Comparison of ENCODE assay signal across 16 cellular contexts in genomic region chr7:41005381-41005901, GRCh38.
DNase-seq lines count a peak whose midpoint lies in the region; ATAC-seq, FAIRE-seq and TF ChIP-seq lines count a peak whose summit lies in the region.
"Had no signal": no experiment of that assay in that cellular context is flagged by ENCODE, and none has a peak within 500 bp of the region (broad histone marks: within the 10 kb centered on the region; RNA-seq: fewer than 3 reads in every experiment).

No MANE protein-coding gene starts in this region.

- peak overlapping the region; percentile 11 for H3K4me2 ChIP-seq in astrocyte (ENCODE audit: low read length)

- H3K27me3 ChIP-seq in astrocyte (ENCODE audit: insufficient read depth, low read length) (no peaks in the 10 kb centered on the region), heart right ventricle (no peaks in the 10 kb centered on the region)
- H3K27me3 ChIP-seq: pancreas had no signal

- H3K27me3 Mint-ChIP-seq in astrocyte (ENCODE audit: low read depth, unreplicated experiment) = no peaks in the 10 kb centered on the region
- H3K27me3 Mint-ChIP-seq in activated naive CD4-positive, alpha-beta T cell treated with anti-CD3 and anti-CD28 coated beads, Interleukin-2, amount 10 ng/mL, durations not matched to agents 7 days and 5 days = no peaks in the 10 kb centered on the region

- H3K9me3 ChIP-seq in astrocyte (ENCODE audit: insufficient read depth, low read depth, low read length) (no peaks in the 10 kb centered on the region), heart right ventricle (no peaks in the 10 kb centered on the region)
- H3K9me3 ChIP-seq: pancreas had no signal

- H3K36me3 ChIP-seq in astrocyte (ENCODE audit: insufficient read depth, low read length) = no peaks in the 10 kb centered on the region
- H3K36me3 ChIP-seq in heart right ventricle = no peaks in the 10 kb centered on the region
- H3K36me3 ChIP-seq: pancreas had no signal

- TF ChIP-seq CTCF in astrocyte (IDR thresholded peaks at IDR 0.05; ENCODE audit: insufficient read depth, low read depth, low read length) = no peak
- TF ChIP-seq CTCF in heart right ventricle (IDR thresholded peaks at IDR 0.05) = no peak
- no peak for TF ChIP-seq CTCF in GM20000 (IDR thresholded peaks at IDR 0.05; ENCODE audit: extremely low read depth, missing control alignments)

- DNase-seq in Right ventricle myocardium superior (no peak), cardiac septum (ENCODE audit: low spot score) (no peak), astrocyte (ENCODE audit: low read depth) (peak; percentile 96), heart right ventricle (peak in 1 of 2 donors; percentile 29), GM20000 (ENCODE audit: low spot score) (no peak), NCI-H1930 (lab: John Stamatoyannopoulos, UW) (no peak), NCI-H1694 treated with DMSO at 0.1 percent for 48 hours (lab: John Stamatoyannopoulos, UW) (no peak)
- no peak for DNase-seq in activated naive CD4-positive, alpha-beta T cell treated with anti-CD3 and anti-CD28 coated beads, Interleukin-2, amount 10 ng/mL, durations not matched to agents 7 days and 5 days
- DNase-seq: ACHN; activated CD4-positive, CD25-positive, alpha-beta regulatory T cell treated with anti-CD3 and anti-CD28 coated beads, Interleukin-2, amount 50 U/mL, for 72 hours; activated T-cell treated with anti-CD3 and anti-CD28 coated beads, Interleukin-2, amount 50 U/mL, for 72 hours; caudate nucleus; Karpas-422; NCI-H2227 treated with DMSO at 0.1 percent for 48 hours; pancreas; stimulated activated CD4-positive, alpha-beta T cell treated with anti-CD3 and anti-CD28 coated beads, Interleukin-4, amount 100 ng/mL, for 1 hour had no signal

- H3K9ac ChIP-seq in astrocyte (ENCODE audit: low read length) = peak overlapping the region; percentile 28

- ATAC-seq in Right ventricle myocardium superior (ENCODE audit: poor library complexity) (peak; percentile 85), heart right ventricle (peak in 6 of 8 donors; percentile 61 to 87 (median 76))
- ATAC-seq: activated T-cell treated with anti-CD3 and anti-CD28 coated beads, Interleukin-2, amount 50 U/mL, for 72 hours had no signal

- intact Hi-C loops in Right ventricle myocardium superior (cut with DNase I) (no loop called here), cardiac septum (cut with DNase I) (no loop called here), heart right ventricle (cut with DNase I) (loop anchor here in 4 of 10 donors (10.0 kb wide), 2 partner anchors 689 to 699 kb away; partner anchors contain the start of gene INHBA (in 2 of the 4))

- H3K9me3 Mint-ChIP-seq in astrocyte (ENCODE audit: unreplicated experiment) = peaks cover 10% of the 10 kb centered on the region
- H3K9me3 Mint-ChIP-seq in activated naive CD4-positive, alpha-beta T cell treated with anti-CD3 and anti-CD28 coated beads, Interleukin-2, amount 10 ng/mL, durations not matched to agents 7 days and 5 days = peaks cover 6% of the 10 kb centered on the region

- no peaks in the 10 kb centered on the region for H4K20me1 ChIP-seq in astrocyte (ENCODE audit: insufficient read depth, low read length)

- WGBS in heart right ventricle, 2 donors = 68 to 88% methylated on average over 2 of the region's 2 CpGs

- H3K27ac ChIP-seq in astrocyte (ENCODE audit: low read depth, low read length) (peak overlapping the region; percentile 78), heart right ventricle (peak overlapping the region in 6 of 10 donors; percentile 12 to 58 (median 52))
- H3K27ac ChIP-seq: pancreas had no signal

- H3K4me1 Mint-ChIP-seq in astrocyte (ENCODE audit: low read depth, unreplicated experiment) = peaks cover 39% of the 10 kb centered on the region
- H3K4me1 Mint-ChIP-seq in activated naive CD4-positive, alpha-beta T cell treated with anti-CD3 and anti-CD28 coated beads, Interleukin-2, amount 10 ng/mL, durations not matched to agents 7 days and 5 days = no peaks in the 10 kb centered on the region

- no peak overlapping the region for H3K4me3 ChIP-seq in astrocyte (ENCODE audit: insufficient read depth, low read depth, low read length)
- H3K4me3 ChIP-seq in heart right ventricle = no peak overlapping the region
- H3K4me3 ChIP-seq: pancreas had no signal

- H3K36me3 Mint-ChIP-seq in astrocyte (ENCODE audit: low read depth, unreplicated experiment) = no peaks in the 10 kb centered on the region
- no peaks in the 10 kb centered on the region for H3K36me3 Mint-ChIP-seq in activated naive CD4-positive, alpha-beta T cell treated with anti-CD3 and anti-CD28 coated beads, Interleukin-2, amount 10 ng/mL, durations not matched to agents 7 days and 5 days

- no peak overlapping the region for H3K4me3 Mint-ChIP-seq in astrocyte (ENCODE audit: unreplicated experiment)
- H3K4me3 Mint-ChIP-seq in activated naive CD4-positive, alpha-beta T cell treated with anti-CD3 and anti-CD28 coated beads, Interleukin-2, amount 10 ng/mL, durations not matched to agents 7 days and 5 days = no peak overlapping the region
- H3K4me3 Mint-ChIP-seq: activated T-cell treated with anti-CD3 and anti-CD28 coated beads, Interleukin-2, amount 50 U/mL, for 72 hours had no signal

- FAIRE-seq in astrocyte (lab: Jason Lieb, UNC) = peak; percentile 78
- FAIRE-seq: pancreas had no signal

- no peaks in the 10 kb centered on the region for H3K79me2 ChIP-seq in astrocyte (ENCODE audit: insufficient read depth, low read length)

- H3K4me1 ChIP-seq in astrocyte (ENCODE audit: insufficient read depth, low read length) = peaks cover 31% of the 10 kb centered on the region
- peaks cover 0 to 35% (median 7%) of the 10 kb centered on the region in 9 donors for H3K4me1 ChIP-seq in heart right ventricle

- no peak overlapping the region for H2AFZ ChIP-seq in astrocyte (ENCODE audit: low read depth, low read length)

- H3K27ac Mint-ChIP-seq in astrocyte (ENCODE audit: unreplicated experiment) = peak overlapping the region; percentile 95
- no peak overlapping the region for H3K27ac Mint-ChIP-seq in activated naive CD4-positive, alpha-beta T cell treated with anti-CD3 and anti-CD28 coated beads, Interleukin-2, amount 10 ng/mL, durations not matched to agents 7 days and 5 days
- H3K27ac Mint-ChIP-seq: activated T-cell treated with anti-CD3 and anti-CD28 coated beads, Interleukin-2, amount 50 U/mL, for 72 hours had no signal

- CTCF ChIA-PET in activated naive CD4-positive, alpha-beta T cell treated with anti-CD3 and anti-CD28 coated beads, Interleukin-2, amount 10 ng/mL, durations not matched to agents 7 days and 5 days (lab: Charles Lee) = no interaction called here
